ENCODE assay signal across 31 cellular contexts in the genomic region with DNA sequence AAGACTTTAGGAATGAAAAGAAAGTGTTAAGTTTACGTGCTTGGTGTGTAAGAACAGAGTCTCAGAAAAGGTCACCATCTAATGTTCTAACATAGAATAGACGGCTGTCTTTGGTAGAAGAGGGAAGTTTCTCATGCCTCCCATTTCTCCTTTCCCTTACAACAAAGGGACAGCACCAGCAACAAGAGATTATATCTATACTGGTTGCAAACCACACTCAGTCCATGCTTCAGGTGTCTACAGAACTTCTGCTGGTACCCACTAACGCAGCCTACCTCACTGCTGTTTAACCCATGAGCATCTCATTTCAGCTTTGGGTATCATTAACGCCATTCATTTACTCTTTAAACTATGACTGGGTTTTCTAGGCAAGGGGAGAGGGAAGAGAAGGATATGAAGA.
"Had no signal": no experiment of that assay in that cellular context is flagged by ENCODE, and none has a peak within 500 bp of the region (broad histone marks: within the 10 kb centered on the region; RNA-seq: fewer than 3 reads in every experiment).

No MANE protein-coding gene starts in this region.

- H3K4me3 Mint-ChIP-seq: activated CD4-positive, alpha-beta memory T cell treated with anti-CD3 and anti-CD28 coated beads for 36 hours; activated CD4-positive, alpha-beta T cell treated with anti-CD3 and anti-CD28 coated beads, Interleukin-2, amount 10 ng/mL, durations not matched to agents 24 days and 14 days; activated CD8-positive, alpha-beta memory T cell treated with anti-CD3 and anti-CD28 coated beads, Interleukin-2, amount 10 ng/mL, durations not matched to agents 7 days and 5 days; activated CD8-positive, alpha-beta T cell treated with anti-CD3 and anti-CD28 coated beads, Interleukin-2, amount 10 ng/mL, durations not matched to agents 7 days and 5 days; activated naive CD4-positive, alpha-beta T cell treated with anti-CD3 and anti-CD28 coated beads for 36 hours; activated naive CD8-positive, alpha-beta T cell; activated T-helper 1 cell treated with anti-CD3 and anti-CD28 coated beads, Interleukin-12 subunit alpha, Interleukin-12 subunit beta, Interleukin-2, Interleukin-4 antibody, amounts not matched to agents 30 ng/mL and 10 ng/mL and 1 ng/mL, durations not matched to agents 14 hours and 24 hours and 36 hours; central memory CD8-positive, alpha-beta T cell; effector memory CD8-positive, alpha-beta T cell; T-helper 17 cell; T-helper 2 cell treated with Interferon-gamma antibody and Interleukin-4, amounts not matched to agents 5 μg/mL and 100 μg/mL, for 36 hours; WTC11 had no signal

- H3K4me1 Mint-ChIP-seq: activated CD8-positive, alpha-beta memory T cell treated with anti-CD3 and anti-CD28 coated beads, Interleukin-2, amount 10 ng/mL, durations not matched to agents 7 days and 5 days; WTC11 had no signal

- H3K36me3 Mint-ChIP-seq: activated CD4-positive, alpha-beta memory T cell treated with anti-CD3 and anti-CD28 coated beads for 36 hours; activated naive CD8-positive, alpha-beta T cell; WTC11 had no signal

- DNase-seq: activated CD4-positive, alpha-beta memory T cell treated with anti-CD3 and anti-CD28 coated beads for 36 hours; activated CD4-positive, alpha-beta T cell treated with anti-CD3 and anti-CD28 coated beads, Interleukin-2, amount 10 ng/mL, durations not matched to agents 24 days and 14 days; activated CD8-positive, alpha-beta memory T cell treated with anti-CD3 and anti-CD28 coated beads, Interleukin-2, amount 10 ng/mL, durations not matched to agents 7 days and 5 days; activated CD8-positive, alpha-beta memory T cell treated with anti-CD3 and anti-CD28 coated beads, Interleukin-2, amount 50 U/mL, for 4 hours; activated CD8-positive, alpha-beta T cell treated with anti-CD3 and anti-CD28 coated beads, Interleukin-2, amount 10 ng/mL, durations not matched to agents 7 days and 5 days; activated effector memory CD4-positive, alpha-beta T cell treated with anti-CD3 and anti-CD28 coated beads, Interleukin-2, amount 50 U/mL, for 16 hours; activated naive CD4-positive, alpha-beta T cell treated with anti-CD3 and anti-CD28 coated beads for 36 hours; activated T-cell treated with anti-CD3 and anti-CD28 coated beads, Interleukin-2, amount 50 U/mL, for 1 hour; activated T-cell treated with anti-CD3 and anti-CD28 coated beads, Interleukin-2, amount 50 U/mL, for 48 hours; amniotic stem cell; anterior cingulate cortex; brain microvascular endothelial cell; cortex of kidney; dermis blood vessel endothelial cell; effector CD4-positive, alpha-beta T cell; effector memory CD8-positive, alpha-beta T cell; erythroblast; foreskin keratinocyte; gastrocnemius medialis; glutamatergic neuron; heart left ventricle; T-helper 1 cell; T-helper 17 cell; T1000 had no signal

- H3K27ac Mint-ChIP-seq: activated CD4-positive, alpha-beta memory T cell treated with anti-CD3 and anti-CD28 coated beads for 36 hours; activated CD4-positive, alpha-beta T cell treated with anti-CD3 and anti-CD28 coated beads, Interleukin-2, amount 10 ng/mL, durations not matched to agents 24 days and 14 days; activated CD8-positive, alpha-beta memory T cell treated with anti-CD3 and anti-CD28 coated beads, Interleukin-2, amount 10 ng/mL, durations not matched to agents 7 days and 5 days; activated CD8-positive, alpha-beta T cell treated with anti-CD3 and anti-CD28 coated beads, Interleukin-2, amount 10 ng/mL, durations not matched to agents 7 days and 5 days; activated naive CD4-positive, alpha-beta T cell treated with anti-CD3 and anti-CD28 coated beads for 36 hours; activated naive CD8-positive, alpha-beta T cell; activated T-helper 1 cell treated with anti-CD3 and anti-CD28 coated beads, Interleukin-12 subunit alpha, Interleukin-12 subunit beta, Interleukin-2, Interleukin-4 antibody, amounts not matched to agents 30 ng/mL and 10 ng/mL and 1 ng/mL, durations not matched to agents 14 hours and 24 hours and 36 hours; activated T-helper 2 cell treated with anti-CD3 and anti-CD28 coated beads, Interferon-gamma antibody, Interleukin-2, Interleukin-4, amounts not matched to agents 10 μg/mL and 5 μg/mL and 100 μg/mL, durations not matched to agents 14 hours and 24 hours and 36 hours; effector memory CD8-positive, alpha-beta T cell; T-helper 17 cell; T-helper 2 cell treated with Interferon-gamma antibody and Interleukin-4, amounts not matched to agents 5 μg/mL and 100 μg/mL, for 36 hours; WTC11 had no signal

- H3K9me3 Mint-ChIP-seq: activated CD4-positive, alpha-beta memory T cell treated with anti-CD3 and anti-CD28 coated beads for 36 hours; central memory CD8-positive, alpha-beta T cell; effector memory CD8-positive, alpha-beta T cell had no signal

- H3K27me3 Mint-ChIP-seq: activated CD4-positive, alpha-beta memory T cell treated with anti-CD3 and anti-CD28 coated beads for 36 hours; activated naive CD8-positive, alpha-beta T cell; central memory CD8-positive, alpha-beta T cell; effector memory CD8-positive, alpha-beta T cell; T-helper 17 cell had no signal

- ATAC-seq: activated CD4-positive, CD25-positive, alpha-beta regulatory T cell treated with anti-CD3 and anti-CD28 coated beads, Interleukin-2, amount 50 U/mL, for 24 hours; activated CD8-positive, alpha-beta memory T cell treated with anti-CD3 and anti-CD28 coated beads, Interleukin-2, amount 10 ng/mL, durations not matched to agents 7 days and 5 days; activated CD8-positive, alpha-beta T cell treated with anti-CD3 and anti-CD28 coated beads, Interleukin-2, amount 10 ng/mL, durations not matched to agents 7 days and 5 days; effector memory CD8-positive, alpha-beta T cell; foreskin keratinocyte; gastrocnemius medialis; heart left ventricle; T-helper 17 cell; WTC11 had no signal
